8 cellular contexts compared by ENCODE assay signal in genomic region chr4:158729716-158730559, GRCh38. TPM values are rescaled to one million over a fixed set of nuclear protein-coding genes. Genes with fewer than 3 reads are reported as not detected.
DNase-seq lines count a peak whose midpoint lies in the region; ATAC-seq, FAIRE-seq and TF ChIP-seq lines count a peak whose summit lies in the region.

No MANE protein-coding gene starts in this region.

- peak; percentile 10 to 64 (median 24) for DNase-seq in CD8-positive, alpha-beta memory T cell
- DNase-seq in GM19239 (ENCODE audit: insufficient read length, low spot score) (peak; percentile 28), NOMO-1 treated with dmso at 0.1 percent for 144 hours (lab: John Stamatoyannopoulos, UW; ENCODE audit: unreplicated experiment) (peak; percentile 32), activated T-cell treated with anti-CD3 and anti-CD28 coated beads for 4 hours (peak; percentile 19), fibroblast of gingiva (ENCODE audit: low read depth) (peak; percentile 53), nephron progenitor cell (peak; percentile 39), uterus (peak; percentile 50 to 53)

- H3K9me3 ChIP-seq in CD8-positive, alpha-beta memory T cell (ENCODE audit: low read length) = no peaks in the 10 kb centered on the region
- no peaks in the 10 kb centered on the region for H3K9me3 ChIP-seq in uterus

- POLR2A ChIA-PET in CD8-positive, alpha-beta memory T cell (lab: Charles Lee) = no interaction called here

- H3K27me3 Mint-ChIP-seq in CD8-positive, alpha-beta memory T cell = peaks cover 16 to 62% of the 10 kb centered on the region in 2 donors
- H3K27me3 Mint-ChIP-seq in nephron progenitor cell (ENCODE audit: low read depth, poor library complexity) = peaks cover 32% of the 10 kb centered on the region

- no peak overlapping the region for H3K27ac ChIP-seq in CD8-positive, alpha-beta memory T cell (ENCODE audit: low read depth, low read length)
- no peak overlapping the region for H3K27ac ChIP-seq in uterus

- peak; percentile 94 for FAIRE-seq in GM19239 (lab: Jason Lieb, UNC)

- intact Hi-C loops in uterus (cut with DNase I; ENCODE audit: low total_unique reads) = loop anchor here (5.0 kb wide), 1 partner anchor 117 kb away; no protein-coding TSS in a partner anchor

- ATAC-seq in HG03439 (IDR thresholded peaks at IDR 0.05; ENCODE audit: unreplicated experiment) = peak; percentile 89

- peaks cover 7% of the 10 kb centered on the region for H3K27me3 ChIP-seq in CD8-positive, alpha-beta memory T cell (ENCODE audit: insufficient read depth, low read length, poor library complexity, severe bottlenecking)
- H3K27me3 ChIP-seq in uterus = no peaks in the 10 kb centered on the region

- H3K4me1 Mint-ChIP-seq in CD8-positive, alpha-beta memory T cell = peaks cover 2 to 5% (median 4%) of the 10 kb centered on the region in 3 donors
- H3K4me1 Mint-ChIP-seq in nephron progenitor cell = no peaks in the 10 kb centered on the region

- CTCF ChIA-PET in CD8-positive, alpha-beta memory T cell (lab: Charles Lee) = interaction anchor here (0.6 to 1.1 kb wide), 2 partner anchors 122 to 155 kb away, joined by 3 to 6 read pairs; no protein-coding TSS in a partner anchor

- no peaks in the 10 kb centered on the region for H3K9me3 Mint-ChIP-seq in CD8-positive, alpha-beta memory T cell
- no peaks in the 10 kb centered on the region for H3K9me3 Mint-ChIP-seq in nephron progenitor cell

- TF ChIP-seq CTCF in nephron progenitor cell (IDR thresholded peaks at IDR 0.05) = peak; percentile 78
- TF ChIP-seq CTCF in uterus (IDR thresholded peaks at IDR 0.05) = peak; percentile 82 to 94 (median 82)

- no peak overlapping the region for H3K4me3 Mint-ChIP-seq in CD8-positive, alpha-beta memory T cell
- no peak overlapping the region for H3K4me3 Mint-ChIP-seq in nephron progenitor cell

- no peaks in the 10 kb centered on the region for H3K36me3 Mint-ChIP-seq in CD8-positive, alpha-beta memory T cell
- H3K36me3 Mint-ChIP-seq in nephron progenitor cell (ENCODE audit: low read depth) = no peaks in the 10 kb centered on the region

- no peak for TF ChIP-seq POLR2A in uterus (IDR thresholded peaks at IDR 0.05)

- H3K4me1 ChIP-seq in CD8-positive, alpha-beta memory T cell (ENCODE audit: insufficient read depth, low read length) = no peaks in the 10 kb centered on the region
- H3K4me1 ChIP-seq in uterus = no peaks in the 10 kb centered on the region

- H3K4me3 ChIP-seq in CD8-positive, alpha-beta memory T cell (ENCODE audit: low read length) = no peak overlapping the region
- H3K4me3 ChIP-seq in uterus = no peak overlapping the region

- no peak overlapping the region for H3K27ac Mint-ChIP-seq in CD8-positive, alpha-beta memory T cell
- no peak overlapping the region for H3K27ac Mint-ChIP-seq in nephron progenitor cell

- H3K36me3 ChIP-seq in CD8-positive, alpha-beta memory T cell (ENCODE audit: insufficient read depth, low read length) = no peaks in the 10 kb centered on the region
- no peaks in the 10 kb centered on the region for H3K36me3 ChIP-seq in uterus

RNA-seq across cellular contexts. Expression of gene PPID, which starts 6.7 kb away (rescaled TPM):
- 10 to 100 TPM; 58.9 to 66.8 TPM for total RNA-seq in CD8-positive, alpha-beta memory T cell
- polyA plus RNA-seq in CD8-positive, alpha-beta memory T cell = 61.2 TPM
- 10 to 100 TPM in 2 of 4 donors, 1 to 10 TPM in 2; 2.6 to 36.1 (median 13.8) TPM for total RNA-seq in uterus

RNA-seq across cellular contexts. Expression of gene FNIP2, which starts 38.9 kb away (rescaled TPM):
- 10 to 100 TPM; 11.7 to 13.3 TPM for total RNA-seq in CD8-positive, alpha-beta memory T cell
- polyA plus RNA-seq in CD8-positive, alpha-beta memory T cell = 5.1 TPM
- 10 to 100 TPM in 3 of 4 donors, 1 to 10 TPM in 1; 8.5 to 61.9 (median 29.6) TPM for total RNA-seq in uterus

RNA-seq across cellular contexts. Expression of gene ETFDH, which starts 57.8 kb away (rescaled TPM):
- 10 to 100 TPM; 21.9 to 22.1 TPM for total RNA-seq in CD8-positive, alpha-beta memory T cell
- polyA plus RNA-seq in CD8-positive, alpha-beta memory T cell = 4.4 TPM
- 10 to 100 TPM; 15.6 to 46.8 (median 27.6) TPM for total RNA-seq in uterus

RNA-seq across cellular contexts. Expression of gene C4orf46, which starts 58.3 kb away (rescaled TPM):
- 10 to 100 TPM; 20.0 to 22.0 TPM for total RNA-seq in CD8-positive, alpha-beta memory T cell
- 5.7 TPM for polyA plus RNA-seq in CD8-positive, alpha-beta memory T cell
- 10 to 100 TPM in 2 of 4 donors, 1 to 10 TPM in 2; 2.3 to 39.5 (median 10.0) TPM for total RNA-seq in uterus
